ENCODE assay signal across 9 cellular contexts in the genomic region with DNA sequence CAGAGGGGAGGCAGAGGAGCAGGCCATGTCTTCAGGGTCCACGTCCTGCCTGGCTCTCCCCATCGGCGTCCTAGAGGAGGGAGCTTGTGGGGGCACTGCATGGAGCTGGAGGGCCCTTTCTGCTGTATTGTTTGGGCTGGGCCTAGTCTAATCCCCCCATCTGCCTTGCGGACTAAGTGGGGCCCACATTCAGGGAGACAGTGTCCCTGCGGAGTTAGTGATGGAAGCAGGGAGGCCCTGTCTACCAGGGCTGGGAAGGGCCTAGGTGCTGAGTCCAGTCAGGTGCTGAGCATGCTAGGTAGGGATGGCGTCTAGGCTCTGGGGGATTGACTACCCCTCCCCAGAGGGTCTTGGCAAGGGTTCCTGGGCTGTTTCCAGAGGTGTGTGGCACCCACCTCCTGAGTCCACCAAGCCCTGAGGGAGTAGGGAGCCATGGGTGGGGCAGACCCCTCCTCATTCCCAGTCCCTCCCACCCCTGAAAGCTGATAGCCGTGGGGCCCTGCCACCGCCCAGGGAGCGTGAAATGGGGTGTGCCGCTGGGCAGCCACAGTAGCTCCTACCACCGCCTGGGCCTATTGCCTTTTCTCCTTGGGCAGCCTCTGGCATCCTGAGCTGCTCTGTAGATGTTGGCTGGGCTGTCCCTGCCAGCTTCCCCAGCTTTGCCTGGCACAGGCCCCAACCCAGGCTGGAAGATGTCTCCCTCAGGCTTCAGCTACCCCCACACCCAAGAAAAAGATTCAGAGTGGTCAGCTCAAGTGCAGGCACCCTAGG. TPM values are rescaled to one million over a fixed set of nuclear protein-coding genes. Genes with fewer than 3 reads are reported as not detected.
DNase-seq lines count a peak whose midpoint lies in the region; ATAC-seq, FAIRE-seq and TF ChIP-seq lines count a peak whose summit lies in the region.
"Had no signal": no experiment of that assay in that cellular context is flagged by ENCODE, and none has a peak within 500 bp of the region (broad histone marks: within the 10 kb centered on the region; RNA-seq: fewer than 3 reads in every experiment).

No MANE protein-coding gene starts in this region.

- H3K27me3 ChIP-seq in left ventricle myocardium inferior (ENCODE audit: low read depth) (no peaks in the 10 kb centered on the region), GM12878 (replicated peaks in 1 of 2; ENCODE audit: control insufficient read depth in 2 of 2, insufficient read depth in 2 of 2, low read length in 1 of 2) (no peaks in the 10 kb centered on the region; a peak in 1 of 4 replicates), mucosa of stomach (ENCODE audit: control insufficient read depth, insufficient read depth, low read length) (no peaks in the 10 kb centered on the region)

- no peaks in the 10 kb centered on the region for H4K20me1 ChIP-seq in GM12878 (ENCODE audit: control insufficient read depth, insufficient read depth)

- SMC1A ChIA-PET in GM12878 (lab: Charles Lee; ENCODE audit: uncharacterized antibody, unreplicated experiment) = interaction anchor here (1.0 to 15.8 kb wide), 8 partner anchors 10 to 77 kb away, joined by 3 to 646 read pairs (median 6); a partner anchor contains a TSS

- no peak overlapping the region for H2AFZ ChIP-seq in GM12878 (ENCODE audit: control insufficient read depth, low read depth, low read length)

- DNase-seq in left ventricle myocardium inferior (no peak), Right ventricle myocardium superior (no peak), GM12878 (ENCODE audit: low read depth, low spot score) (no peak), globus pallidus (ENCODE audit: low spot score) (no peak)
- DNase-seq: DMS79 treated with DMSO at 0.1 percent for 48 hours had no signal

- H3K4me2 ChIP-seq in GM12878 (ENCODE audit: control insufficient read depth, insufficient read depth) = peak overlapping the region; percentile 85

- no peak for TF ChIP-seq EP300 in GM12878 (IDR thresholded peaks at IDR 0.05; ENCODE audit: borderline replicate concordance in 1 of 2, control insufficient read depth in 1 of 2, low read depth in 2 of 2, low read length in 2 of 2)

- intact Hi-C loops in left ventricle myocardium inferior (cut with micrococcal nuclease) = no loop called here
- intact Hi-C loops in Right ventricle myocardium superior (cut with DNase I) = no loop called here
- intact Hi-C loops in GM12878 (cut with micrococcal nuclease; ENCODE audit: unreplicated experiment) = no loop called here

- peak overlapping the region; percentile 21 for H3K4me3 ChIP-seq in left ventricle myocardium inferior
- H3K4me3 ChIP-seq in GM12878 = peak overlapping the region; percentile 20; the same call in 1 of the 2 replicates
- H3K4me3 ChIP-seq in mucosa of stomach (ENCODE audit: low read length) = peak overlapping the region; percentile 17
- no peak overlapping the region for H3K4me3 ChIP-seq in urinary bladder (ENCODE audit: low read depth, low read length)

- RAD21 ChIA-PET in GM12878 (lab: Charles Lee; ENCODE audit: unreplicated experiment) = interaction anchor here (0.5 to 10.1 kb wide), 12 partner anchors 10 to 227 kb away, joined by 4 to 525 read pairs (median 22); a partner anchor contains a TSS

- H3K4me1 ChIP-seq in left ventricle myocardium inferior (peaks cover 70% of the 10 kb centered on the region), GM12878 (ENCODE audit: control insufficient read depth, insufficient read depth, low read length) (peaks cover 44% of the 10 kb centered on the region), mucosa of stomach (ENCODE audit: control insufficient read depth, insufficient read depth, low read length) (peaks cover 65% of the 10 kb centered on the region), urinary bladder (ENCODE audit: insufficient read depth) (peaks cover 2% of the 10 kb centered on the region)

- TF ChIP-seq RAD21 in GM12878 (IDR thresholded peaks at IDR 0.05; ENCODE audit: insufficient read depth, low read depth, low read length) = no peak

- BruUV-seq in GM12878 (replicated peaks; lab: Mats Ljungman, UMichigan) = no TSS peak

- no peak for FAIRE-seq in GM12878 (lab: Jason Lieb, UNC)

- H3K36me3 ChIP-seq in left ventricle myocardium inferior (no peaks in the 10 kb centered on the region), GM12878 (ENCODE audit: control insufficient read depth in 2 of 2, insufficient read depth in 2 of 2, low read length in 1 of 2) (no peaks in the 10 kb centered on the region), mucosa of stomach (ENCODE audit: control insufficient read depth, insufficient read depth, low read length) (no peaks in the 10 kb centered on the region), urinary bladder (ENCODE audit: insufficient read depth) (no peaks in the 10 kb centered on the region)

- peak overlapping the region; percentile 99 for H3K27ac ChIP-seq in left ventricle myocardium inferior (replicated peaks)
- H3K27ac ChIP-seq in GM12878 (ENCODE audit: control insufficient read depth, insufficient read depth) = peak overlapping the region; percentile 99
- H3K27ac ChIP-seq in urinary bladder (ENCODE audit: low read depth) = peak overlapping the region; percentile 93

- ATAC-seq in Right ventricle myocardium superior (ENCODE audit: poor library complexity) (no peak), GM12878 (no peak), GM18502 (IDR thresholded peaks at IDR 0.05; ENCODE audit: poor library complexity, unreplicated experiment) (no peak), GM21529 (IDR thresholded peaks at IDR 0.05; ENCODE audit: unreplicated experiment) (no peak)

- 83% methylated on average over 11 of the region's 11 CpGs for WGBS in GM12878 (ENCODE audit: insufficient coverage, insufficient replicate concordance, low lambda C conversion rate, missing lambda C conversion rate)
- WGBS in urinary bladder = 66% methylated on average over 11 of the region's 11 CpGs

- TF ChIP-seq CTCF in left ventricle myocardium inferior (IDR thresholded peaks at IDR 0.05; ENCODE audit: borderline replicate concordance) = no peak
- no peak for TF ChIP-seq CTCF in GM12878 (IDR thresholded peaks at IDR 0.05 in 2 of 3, conservative IDR thresholded peaks at IDR 0.05 in 1 of 3; ENCODE audit: control insufficient read depth in 2 of 3, extremely low read depth in 1 of 3, insufficient read depth in 1 of 3, low read depth in 3 of 3, low read length in 3 of 3)

- CTCF ChIA-PET in GM12878 (lab: Yijun Ruan, JAX) = interaction anchor here (0.9 to 26.2 kb wide), 9 partner anchors 10 to 228 kb away, joined by 3 to 1301 read pairs (median 7); a partner anchor contains a TSS

- in situ Hi-C loops in GM12878 (cut with MboI) = no loop called here

- H3K9ac ChIP-seq in GM12878 (ENCODE audit: control insufficient read depth, insufficient read depth, low read length) (peak overlapping the region; percentile 71), mucosa of stomach (ENCODE audit: low read length) (peak overlapping the region; percentile 98)

- TF ChIP-seq POLR2A in GM12878 (IDR thresholded peaks at IDR 0.05; ENCODE audit: low read depth, low read length) = no peak

- H3K9me3 ChIP-seq in left ventricle myocardium inferior (replicated peaks) = no peaks in the 10 kb centered on the region
- no peaks in the 10 kb centered on the region for H3K9me3 ChIP-seq in GM12878 (replicated peaks; ENCODE audit: control insufficient read depth, insufficient read depth, low read length)
- H3K9me3 ChIP-seq in mucosa of stomach (ENCODE audit: control insufficient read depth, low read length) = no peaks in the 10 kb centered on the region

- POLR2A ChIA-PET in GM12878 (lab: Charles Lee) = interaction anchor here (0.5 to 11.4 kb wide), 14 partner anchors 10 to 133 kb away, joined by 3 to 183 read pairs (median 14); a partner anchor contains a TSS

- peaks cover 19% of the 10 kb centered on the region for H3K79me2 ChIP-seq in GM12878 (ENCODE audit: control insufficient read depth, insufficient read depth, low read length)

RNA-seq across cellular contexts. Expression of a gene that starts 1.9 kb away (rescaled TPM):
- total RNA-seq in left ventricle myocardium inferior (47.0 TPM), Right ventricle myocardium superior (39.9 TPM), GM12878 (2014; rRNA removed) (140 and 142 TPM in 2 replicates), GM12878 (2014; rRNA removed; fragmentation: Illumina TruSeq; extraction: Trizol) (46.8 and 51.2 TPM in 2 replicates), GM12878 (2021) (103 and 110 TPM in 2 replicates), urinary bladder (8.8 TPM)
- total RNA-seq in GM12878 (2013; cell fraction: nucleolus; rRNA removed) = 56.1 and 63.5 TPM in 2 replicates
- polyA plus RNA-seq in GM12878 (2011; ENCODE audit: low read depth) = 80.8 TPM
- polyA plus RNA-seq in GM12878 (2011; rRNA removed) (43.4 and 72.8 TPM in 2 replicates), GM12878 (2014; fragmentation: Illumina TruSeq; extraction: Trizol) (11.5 and 25.8 TPM in 2 replicates), GM12878 (2014; fragmentation: Nextera tagmentation; extraction: Ambion mirVana) (10 to 100 TPM in 1 of 2 experiments, 1 to 10 TPM in 1; 8.1 to 23.5 TPM), GM12878 (2014; rRNA removed) (176 and 184 TPM in 2 replicates), GM12878 (2016; fragmentation: Nextera tagmentation; extraction: Ambion mirVana) (100 to 1,000 TPM; 120 to 125 TPM), urinary bladder (157 TPM)
- polyA plus RNA-seq in GM12878 (2011; cell fraction: cytosol; rRNA removed) = 189 and 201 TPM in 2 replicates
- 133 and 135 TPM in 2 replicates for polyA plus RNA-seq in GM12878 (2011; cell fraction: nucleus; rRNA removed)
- polyA plus RNA-seq in GM12878 (2012) = 174 and 197 TPM in 2 replicates
- 22.5 and 64.9 TPM in 2 replicates for polyA minus RNA-seq in GM12878 (2011; rRNA and poly(A)+ RNA removed)
- 39.0 and 41.6 TPM in 2 replicates for polyA minus RNA-seq in GM12878 (2011; cell fraction: cytosol; rRNA and poly(A)+ RNA removed)
- polyA minus RNA-seq in GM12878 (2011; cell fraction: nucleus; rRNA and poly(A)+ RNA removed) = 35.1 and 49.9 TPM in 2 replicates

RNA-seq across cellular contexts. Expression of a gene that starts 18.2 kb away (rescaled TPM):
- 0.82 TPM for total RNA-seq in left ventricle myocardium inferior
- total RNA-seq in Right ventricle myocardium superior = 0.27 TPM
- total RNA-seq in GM12878 (2013; cell fraction: nucleolus; rRNA removed) = 0.98 and 1.1 TPM in 2 replicates
- total RNA-seq in GM12878 (2014; rRNA removed) = 0.68 and 0.82 TPM in 2 replicates
- 0.63 and 0.64 TPM in 2 replicates for total RNA-seq in GM12878 (2014; rRNA removed; fragmentation: Illumina TruSeq; extraction: Trizol)
- total RNA-seq in GM12878 (2021) = 1.3 and 1.5 TPM in 2 replicates
- polyA plus RNA-seq in GM12878 (2011; ENCODE audit: low read depth) = 0.31 TPM
- polyA plus RNA-seq in GM12878 (2011; rRNA removed) = 0.12 and 0.16 TPM in 2 replicates
- 0.42 and 0.45 TPM in 2 replicates for polyA plus RNA-seq in GM12878 (2011; cell fraction: cytosol; rRNA removed)
- 0.84 and 1.2 TPM in 2 replicates for polyA plus RNA-seq in GM12878 (2011; cell fraction: nucleus; rRNA removed)
- polyA plus RNA-seq in GM12878 (2012) = 0.74 and 0.87 TPM in 2 replicates
- polyA plus RNA-seq in GM12878 (2014; fragmentation: Illumina TruSeq; extraction: Trizol) = 0.25 and 0.79 TPM in 2 replicates
- polyA plus RNA-seq in GM12878 (2014; fragmentation: Nextera tagmentation; extraction: Ambion mirVana) = under 1 TPM; 0.24 to 0.58 TPM
- polyA plus RNA-seq in GM12878 (2014; rRNA removed) = 2.1 and 2.4 TPM in 2 replicates
- under 1 TPM in 1 of 2 experiments, not detected in 1; 0.35 TPM for polyA plus RNA-seq in GM12878 (2016; fragmentation: Nextera tagmentation; extraction: Ambion mirVana)
- polyA minus RNA-seq in GM12878 (2011; rRNA and poly(A)+ RNA removed) = 0.37 and 0.52 TPM in 2 replicates
- not detected in 2 replicates for polyA minus RNA-seq in GM12878 (2011; cell fraction: cytosol; rRNA and poly(A)+ RNA removed)
- 0.24 and 0.38 TPM in 2 replicates for polyA minus RNA-seq in GM12878 (2011; cell fraction: nucleus; rRNA and poly(A)+ RNA removed)
- 2.7 TPM for total RNA-seq in urinary bladder
- 9.2 TPM for polyA plus RNA-seq in urinary bladder

RNA-seq across cellular contexts. Expression of a gene that starts 36.6 kb away (rescaled TPM):
- total RNA-seq in left ventricle myocardium inferior (7.0 TPM), Right ventricle myocardium superior (5.7 TPM), GM12878 (2014; rRNA removed) (21.0 and 21.9 TPM in 2 replicates), GM12878 (2014; rRNA removed; fragmentation: Illumina TruSeq; extraction: Trizol) (8.2 TPM in 2 replicates), GM12878 (2021) (29.5 and 32.7 TPM in 2 replicates), urinary bladder (7.5 TPM)
- 30.1 and 32.3 TPM in 2 replicates for total RNA-seq in GM12878 (2013; cell fraction: nucleolus; rRNA removed)
- polyA plus RNA-seq in GM12878 (2011; ENCODE audit: low read depth) = 12.9 TPM
- polyA plus RNA-seq in GM12878 (2011; rRNA removed) (9.6 and 18.6 TPM in 2 replicates), GM12878 (2014; fragmentation: Illumina TruSeq; extraction: Trizol) (5.8 and 15.6 TPM in 2 replicates), GM12878 (2014; fragmentation: Nextera tagmentation; extraction: Ambion mirVana) (1 to 10 TPM; 1.1 to 3.6 TPM), GM12878 (2014; rRNA removed) (36.2 and 37.6 TPM in 2 replicates), GM12878 (2016; fragmentation: Nextera tagmentation; extraction: Ambion mirVana) (10 to 100 TPM; 22.0 to 25.6 TPM), urinary bladder (16.9 TPM)
- 31.8 and 50.4 TPM in 2 replicates for polyA plus RNA-seq in GM12878 (2011; cell fraction: cytosol; rRNA removed)
- polyA plus RNA-seq in GM12878 (2011; cell fraction: nucleus; rRNA removed) = 114 and 143 TPM in 2 replicates
- polyA plus RNA-seq in GM12878 (2012) = 21.3 and 26.9 TPM in 2 replicates
- polyA minus RNA-seq in GM12878 (2011; rRNA and poly(A)+ RNA removed) = 7.2 and 11.3 TPM in 2 replicates
- polyA minus RNA-seq in GM12878 (2011; cell fraction: cytosol; rRNA and poly(A)+ RNA removed) = 4.8 and 10.5 TPM in 2 replicates
- 14.0 and 24.6 TPM in 2 replicates for polyA minus RNA-seq in GM12878 (2011; cell fraction: nucleus; rRNA and poly(A)+ RNA removed)

RNA-seq across cellular contexts. Expression of a gene that starts 46.5 kb away (rescaled TPM):
- total RNA-seq in left ventricle myocardium inferior (86.0 TPM), Right ventricle myocardium superior (103 TPM), GM12878 (2014; rRNA removed) (342 and 371 TPM in 2 replicates), GM12878 (2014; rRNA removed; fragmentation: Illumina TruSeq; extraction: Trizol) (170 and 176 TPM in 2 replicates), GM12878 (2021) (265 and 269 TPM in 2 replicates), urinary bladder (70.6 TPM)
- 38.1 and 44.1 TPM in 2 replicates for total RNA-seq in GM12878 (2013; cell fraction: nucleolus; rRNA removed)
- 75.3 TPM for polyA plus RNA-seq in GM12878 (2011; ENCODE audit: low read depth)
- polyA plus RNA-seq in GM12878 (2011; rRNA removed) (86.0 and 211 TPM in 2 replicates), GM12878 (2014; fragmentation: Illumina TruSeq; extraction: Trizol) (128 and 202 TPM in 2 replicates), GM12878 (2014; fragmentation: Nextera tagmentation; extraction: Ambion mirVana) (10 to 100 TPM; 26.4 to 41.7 TPM), GM12878 (2014; rRNA removed) (306 and 326 TPM in 2 replicates), GM12878 (2016; fragmentation: Nextera tagmentation; extraction: Ambion mirVana) (100 to 1,000 TPM; 417 to 458 TPM), urinary bladder (85.9 TPM)
- polyA plus RNA-seq in GM12878 (2011; cell fraction: cytosol; rRNA removed) = 440 and 506 TPM in 2 replicates
- polyA plus RNA-seq in GM12878 (2011; cell fraction: nucleus; rRNA removed) = 220 and 242 TPM in 2 replicates
- 174 and 181 TPM in 2 replicates for polyA plus RNA-seq in GM12878 (2012)
- polyA minus RNA-seq in GM12878 (2011; rRNA and poly(A)+ RNA removed) = 121 and 204 TPM in 2 replicates
- 83.8 and 94.6 TPM in 2 replicates for polyA minus RNA-seq in GM12878 (2011; cell fraction: cytosol; rRNA and poly(A)+ RNA removed)
- polyA minus RNA-seq in GM12878 (2011; cell fraction: nucleus; rRNA and poly(A)+ RNA removed) = 49.0 and 75.9 TPM in 2 replicates

RNA-seq across cellular contexts. Expression of a gene that starts 48.7 kb away (rescaled TPM):
- total RNA-seq in left ventricle myocardium inferior (1.0 TPM), Right ventricle myocardium superior (1.00 TPM), GM12878 (2014; rRNA removed) (52.0 and 60.0 TPM in 2 replicates), GM12878 (2014; rRNA removed; fragmentation: Illumina TruSeq; extraction: Trizol) (18.4 and 19.5 TPM in 2 replicates), GM12878 (2021) (77.4 and 80.7 TPM in 2 replicates), urinary bladder (0.42 TPM)
- total RNA-seq in GM12878 (2013; cell fraction: nucleolus; rRNA removed) = 59.5 and 60.3 TPM in 2 replicates
- polyA plus RNA-seq in GM12878 (2011; ENCODE audit: low read depth) = 12.8 TPM
- polyA plus RNA-seq in GM12878 (2011; rRNA removed) (9.6 and 15.4 TPM in 2 replicates), GM12878 (2014; fragmentation: Illumina TruSeq; extraction: Trizol) (3.4 and 13.5 TPM in 2 replicates), GM12878 (2014; fragmentation: Nextera tagmentation; extraction: Ambion mirVana) (1 to 10 TPM; 1.1 to 6.6 TPM), GM12878 (2014; rRNA removed) (83.4 and 85.3 TPM in 2 replicates), GM12878 (2016; fragmentation: Nextera tagmentation; extraction: Ambion mirVana) (10 to 100 TPM; 61.8 to 73.3 TPM), urinary bladder (2.6 TPM)
- 27.2 and 41.2 TPM in 2 replicates for polyA plus RNA-seq in GM12878 (2011; cell fraction: cytosol; rRNA removed)
- 200 and 210 TPM in 2 replicates for polyA plus RNA-seq in GM12878 (2011; cell fraction: nucleus; rRNA removed)
- polyA plus RNA-seq in GM12878 (2012) = 48.1 and 51.7 TPM in 2 replicates
- 8.1 and 20.2 TPM in 2 replicates for polyA minus RNA-seq in GM12878 (2011; rRNA and poly(A)+ RNA removed)
- polyA minus RNA-seq in GM12878 (2011; cell fraction: cytosol; rRNA and poly(A)+ RNA removed) = 9.6 and 12.3 TPM in 2 replicates
- 26.1 and 33.3 TPM in 2 replicates for polyA minus RNA-seq in GM12878 (2011; cell fraction: nucleus; rRNA and poly(A)+ RNA removed)
